ENCODE assay signal across 17 cellular contexts in the genomic region with DNA sequence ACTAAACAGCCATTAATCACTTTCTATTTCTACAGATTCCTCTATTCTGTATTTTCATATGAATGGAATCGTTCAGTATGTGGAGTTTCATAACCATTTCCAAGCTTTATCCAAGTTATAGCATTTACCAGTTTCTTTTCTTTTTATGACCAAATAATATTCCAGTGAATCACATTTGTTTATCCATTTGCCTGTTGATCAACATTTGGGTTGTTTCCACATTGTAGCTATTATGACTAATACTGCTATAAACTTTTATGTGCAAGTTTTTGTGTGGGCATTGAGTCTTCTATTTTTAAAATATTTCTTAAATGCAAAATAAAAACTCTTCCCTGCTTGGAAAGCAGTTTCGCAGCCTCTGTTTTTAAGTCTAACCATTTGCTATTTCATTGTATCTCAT.
DNase-seq lines count a peak whose midpoint lies in the region; ATAC-seq and TF ChIP-seq lines count a peak whose summit lies in the region.
"Had no signal": no experiment of that assay in that cellular context is flagged by ENCODE, and none has a peak within 500 bp of the region (broad histone marks: within the 10 kb centered on the region; RNA-seq: fewer than 3 reads in every experiment).

No MANE protein-coding gene starts in this region.

- H4K20me1 ChIP-seq in smooth muscle cell (ENCODE audit: low read depth), result no peaks in the 10 kb centered on the region

- H3K79me2 ChIP-seq in smooth muscle cell (ENCODE audit: low read depth), result no peaks in the 10 kb centered on the region

- no peaks in the 10 kb centered on the region for H3F3A ChIP-seq in smooth muscle cell (ENCODE audit: low read depth)

- TF ChIP-seq CTCF in fibroblast of mammary gland (conservative IDR thresholded peaks at IDR 0.05; ENCODE audit: control insufficient read depth, insufficient read depth, low read depth, low read length), result no peak
- no peak for TF ChIP-seq CTCF in smooth muscle cell (IDR thresholded peaks at IDR 0.05; ENCODE audit: borderline replicate concordance, insufficient read depth, poor library complexity, severe bottlenecking)

- WGBS in smooth muscle cell (ENCODE audit: low lambda C conversion rate), result 60% methylated on average over 2 of the region's 2 CpGs

- no peak overlapping the region for H3K9ac ChIP-seq in smooth muscle cell (ENCODE audit: low read depth)

- no peak overlapping the region for H3K4me3 ChIP-seq in fibroblast of mammary gland (ENCODE audit: control insufficient read depth, low read depth, low read length)
- no peak overlapping the region for H3K4me3 ChIP-seq in smooth muscle cell
- H3K4me3 ChIP-seq: HAP-1 had no signal

- H3K9me3 ChIP-seq in smooth muscle cell (replicated peaks; ENCODE audit: low read depth), result peaks cover 3% of the 10 kb centered on the region
- H3K9me3 ChIP-seq: HAP-1 had no signal

- peak overlapping the region; percentile 22 for H3K4me2 ChIP-seq in smooth muscle cell

- ATAC-seq in sciatic nerve, result no peak
- ATAC-seq in HG03196 (IDR thresholded peaks at IDR 0.05; ENCODE audit: unreplicated experiment), result no peak

- no peaks in the 10 kb centered on the region for H3K36me3 ChIP-seq in smooth muscle cell (ENCODE audit: low read depth)
- H3K36me3 ChIP-seq: HAP-1 had no signal

- DNase-seq in ELR (ENCODE audit: low read depth) (peak; percentile 48), HS-5 (ENCODE audit: low read depth) (peak; percentile 9), fibroblast of mammary gland (ENCODE audit: low read depth) (peak; percentile 2), smooth muscle cell (lab: John Stamatoyannopoulos, UW; ENCODE audit: unreplicated experiment) (no peak), sciatic nerve (ENCODE audit: low spot score) (no peak)
- DNase-seq in stimulated activated naive CD4-positive, alpha-beta T cell (lab: John Stamatoyannopoulos, UW), result no peak
- DNase-seq: ACHN; CD4-positive, alpha-beta memory T cell; DMS79 treated with DMSO at 0.1 percent for 48 hours; EL; GDM1; HFFc6; IMR-90; KBM-7 had no signal

- peak overlapping the region; percentile 27 for H3K27ac ChIP-seq in smooth muscle cell (ENCODE audit: low read depth)
- H3K27ac ChIP-seq: C4-2B had no signal

- intact Hi-C loops in sciatic nerve (cut with DNase I), result no loop called here

- H2AFZ ChIP-seq in smooth muscle cell (ENCODE audit: low read depth), result no peak overlapping the region

- no peaks in the 10 kb centered on the region for H3K27me3 ChIP-seq in smooth muscle cell (ENCODE audit: low read depth)

- H3K4me1 ChIP-seq in smooth muscle cell (ENCODE audit: low read depth), result no peaks in the 10 kb centered on the region
- H3K4me1 ChIP-seq: HAP-1 had no signal

Comparison
In these comparisons a context has a peak if more than half of its experiments do, and no peak if none do; other contexts are left out.
1. DNase-seq: peak in ELR (single experiment), HS-5 (single experiment) and fibroblast of mammary gland (single experiment); none in smooth muscle cell (single experiment), sciatic nerve (single experiment) and stimulated activated naive CD4-positive, alpha-beta T cell (0 of 6).